Comparison of ENCODE assay signal across 12 cellular contexts in genomic region chr16:49019081-49019633, GRCh38.
DNase-seq lines count a peak whose midpoint lies in the region; ATAC-seq and TF ChIP-seq lines count a peak whose summit lies in the region.
"Had no signal": no experiment of that assay in that cellular context is flagged by ENCODE, and none has a peak within 500 bp of the region (broad histone marks: within the 10 kb centered on the region; RNA-seq: fewer than 3 reads in every experiment).

No MANE protein-coding gene starts in this region.

- no peak overlapping the region for H3K4me3 ChIP-seq in SJCRH30
- no peak overlapping the region for H3K4me3 ChIP-seq in vagina
- H3K4me3 ChIP-seq: heart left ventricle had no signal

- H3K9me3 ChIP-seq in SJCRH30 (replicated peaks), result no peaks in the 10 kb centered on the region
- no peaks in the 10 kb centered on the region for H3K9me3 ChIP-seq in vagina
- H3K9me3 ChIP-seq: heart left ventricle had no signal

- H3K27me3 ChIP-seq in SJCRH30 (no peaks in the 10 kb centered on the region), vagina (no peaks in the 10 kb centered on the region)
- H3K27me3 ChIP-seq: heart left ventricle had no signal

- H3K4me1 ChIP-seq in SJCRH30, result 0 out of 2 replicates have a peak, but pooled peaks cover 5% of the 10 kb centered on the region
- H3K4me1 ChIP-seq in vagina, result peaks cover 16% of the 10 kb centered on the region

- no peak for ATAC-seq in GM21529 (IDR thresholded peaks at IDR 0.05; ENCODE audit: unreplicated experiment)
- ATAC-seq: activated naive CD4-positive, alpha-beta T cell treated with anti-CD3 and anti-CD28 coated beads, Interleukin-2, amount 50 U/mL, for 72 hours had no signal

- TF ChIP-seq POLR2A in vagina (IDR thresholded peaks at IDR 0.05), result no peak

- H3K27ac ChIP-seq in SJCRH30 (no peak overlapping the region), vagina (no peak overlapping the region)
- H3K27ac ChIP-seq: heart left ventricle had no signal

- TF ChIP-seq CTCF in vagina (IDR thresholded peaks at IDR 0.05), result no peak

- intact Hi-C loops in vagina (cut with DNase I), result no loop called here

- H3K36me3 ChIP-seq in SJCRH30, result no peaks in the 10 kb centered on the region
- H3K36me3 ChIP-seq in vagina, result no peaks in the 10 kb centered on the region
- H3K36me3 ChIP-seq: heart left ventricle had no signal

- DNase-seq in NCI-H2227 (lab: John Stamatoyannopoulos, UW; ENCODE audit: unreplicated experiment), result peak; percentile 53
- no peak for DNase-seq in NCI-H2227 treated with DMSO at 0.1 percent for 48 hours (lab: John Stamatoyannopoulos, UW)
- peak; percentile 59 to 78 for DNase-seq in SJCRH30
- DNase-seq in iPS-NIHi11 (ENCODE audit: low spot score), result peak; percentile 58
- peak; percentile 62 to 77 for DNase-seq in vagina (ENCODE audit: extremely low spot score in 2 of 2)
- no peak for DNase-seq in superior temporal gyrus (ENCODE audit: extremely low spot score)
- no peak for DNase-seq in GOT3 (lab: John Stamatoyannopoulos, UW)
- DNase-seq: activated CD4-positive, alpha-beta memory T cell treated with anti-CD3 and anti-CD28 coated beads for 36 hours; mammary epithelial cell had no signal

Comparison
In these comparisons a context has a peak if more than half of its experiments do, and no peak if none do; other contexts are left out.
1. DNase-seq: peak in NCI-H2227 (single experiment), SJCRH30 (2 of 2), iPS-NIHi11 (single experiment) and vagina (2 of 2); none in NCI-H2227 treated with DMSO at 0.1 percent for 48 hours (single experiment), superior temporal gyrus (single experiment) and GOT3 (single experiment).